Comparison of ENCODE assay signal across 18 cellular contexts in the genomic region with DNA sequence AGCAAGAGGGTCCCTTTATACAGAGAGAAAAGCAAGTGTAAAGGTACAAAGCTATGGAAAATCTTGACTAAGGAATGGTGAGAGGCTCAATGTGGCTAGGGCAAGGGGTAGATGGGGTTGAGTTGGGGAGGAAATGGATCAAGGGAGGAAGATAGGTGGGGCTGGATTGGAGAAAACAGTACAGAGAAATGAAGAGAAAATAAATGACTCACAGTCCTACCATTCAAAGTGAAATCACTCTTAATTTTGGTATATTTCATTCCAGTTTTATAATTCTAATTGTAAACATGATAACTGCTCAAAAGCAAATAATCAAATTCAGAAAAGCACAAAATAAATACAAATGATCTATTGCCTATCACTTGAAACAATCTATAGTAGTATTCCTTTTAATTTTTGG. TPM values are rescaled to one million over a fixed set of nuclear protein-coding genes. Genes with fewer than 3 reads are reported as not detected.
DNase-seq lines count a peak whose midpoint lies in the region; TF ChIP-seq lines count a peak whose summit lies in the region.
"Had no signal": no experiment of that assay in that cellular context is flagged by ENCODE, and none has a peak within 500 bp of the region (broad histone marks: within the 10 kb centered on the region; RNA-seq: fewer than 3 reads in every experiment).

No MANE protein-coding gene starts in this region.

- CTCF ChIA-PET in activated naive CD4-positive, alpha-beta T cell treated with anti-CD3 and anti-CD28 coated beads for 36 hours (lab: Charles Lee), result interaction anchor here (0.6 to 1.2 kb wide), 3 partner anchors 55 to 206 kb away, joined by 3 to 5 read pairs (median 4); no protein-coding TSS in a partner anchor
- CTCF ChIA-PET in activated CD4-positive, alpha-beta memory T cell treated with anti-CD3 and anti-CD28 coated beads for 36 hours (lab: Charles Lee), result interaction anchor here (0.6 to 0.8 kb wide), 3 partner anchors 12 to 113 kb away, joined by 3 read pairs; no protein-coding TSS in a partner anchor

- DNase-seq in activated naive CD4-positive, alpha-beta T cell treated with anti-CD3 and anti-CD28 coated beads for 36 hours, result no peak
- no peak for DNase-seq in activated naive CD4-positive, alpha-beta T cell treated with anti-CD3 and anti-CD28 coated beads, Interleukin-2, amount 50 U/mL, for 16 hours
- no peak for DNase-seq in activated CD4-positive, alpha-beta memory T cell treated with anti-CD3 and anti-CD28 coated beads for 36 hours
- DNase-seq in osteocyte (ENCODE audit: extremely low spot score, unreplicated experiment) (no peak), NCI-H2029 treated with DMSO at 0.1 percent for 48 hours (lab: John Stamatoyannopoulos, UW) (no peak), erythroblast (lab: John Stamatoyannopoulos, UW) (no peak)
- DNase-seq: ACHN, EL, H9, IMR-90, Kasumi-1, MM.1S, NCI-H1092 treated with DMSO at 0.1 percent for 48 hours, NCI-H1694, NCI-H226, NCI-H524 treated with DMSO at 0.1 percent for 48 hours had no signal

- no peaks in the 10 kb centered on the region for H3K27me3 Mint-ChIP-seq in activated naive CD4-positive, alpha-beta T cell treated with anti-CD3 and anti-CD28 coated beads for 36 hours (ENCODE audit: low read depth)
- no peaks in the 10 kb centered on the region for H3K27me3 Mint-ChIP-seq in activated CD4-positive, alpha-beta memory T cell treated with anti-CD3 and anti-CD28 coated beads for 36 hours
- no peaks in the 10 kb centered on the region for H3K27me3 Mint-ChIP-seq in activated naive CD8-positive, alpha-beta T cell
- no peaks in the 10 kb centered on the region for H3K27me3 Mint-ChIP-seq in osteocyte (ENCODE audit: unreplicated experiment)

- no peak for TF ChIP-seq POLR2A in erythroblast (IDR thresholded peaks at IDR 0.05; ENCODE audit: low read length)

- peak overlapping the region; percentile 29 for H3K27ac Mint-ChIP-seq in activated naive CD4-positive, alpha-beta T cell treated with anti-CD3 and anti-CD28 coated beads for 36 hours
- peak overlapping the region; percentile 78 for H3K27ac Mint-ChIP-seq in activated CD4-positive, alpha-beta memory T cell treated with anti-CD3 and anti-CD28 coated beads for 36 hours
- peak overlapping the region; percentile 36 for H3K27ac Mint-ChIP-seq in activated naive CD8-positive, alpha-beta T cell
- H3K27ac Mint-ChIP-seq in osteocyte (ENCODE audit: unreplicated experiment), result peak overlapping the region; percentile 28

- peaks cover 7% of the 10 kb centered on the region for H3K4me1 Mint-ChIP-seq in activated naive CD4-positive, alpha-beta T cell treated with anti-CD3 and anti-CD28 coated beads for 36 hours (ENCODE audit: low read depth)
- peaks cover 6% of the 10 kb centered on the region for H3K4me1 Mint-ChIP-seq in activated CD4-positive, alpha-beta memory T cell treated with anti-CD3 and anti-CD28 coated beads for 36 hours (ENCODE audit: low read depth)
- H3K4me1 Mint-ChIP-seq in activated naive CD8-positive, alpha-beta T cell (ENCODE audit: low read depth), result no peaks in the 10 kb centered on the region
- no peaks in the 10 kb centered on the region for H3K4me1 Mint-ChIP-seq in osteocyte (ENCODE audit: unreplicated experiment)
- H3K4me1 Mint-ChIP-seq: H9 had no signal

- H3K9me3 Mint-ChIP-seq in activated naive CD4-positive, alpha-beta T cell treated with anti-CD3 and anti-CD28 coated beads for 36 hours, result no peaks in the 10 kb centered on the region
- no peaks in the 10 kb centered on the region for H3K9me3 Mint-ChIP-seq in activated CD4-positive, alpha-beta memory T cell treated with anti-CD3 and anti-CD28 coated beads for 36 hours
- no peaks in the 10 kb centered on the region for H3K9me3 Mint-ChIP-seq in activated naive CD8-positive, alpha-beta T cell (ENCODE audit: low read depth)
- no peaks in the 10 kb centered on the region for H3K9me3 Mint-ChIP-seq in osteocyte (ENCODE audit: unreplicated experiment)
- H3K9me3 Mint-ChIP-seq: H9 had no signal

- no peak overlapping the region for H3K4me3 Mint-ChIP-seq in activated naive CD4-positive, alpha-beta T cell treated with anti-CD3 and anti-CD28 coated beads for 36 hours
- H3K4me3 Mint-ChIP-seq in activated CD4-positive, alpha-beta memory T cell treated with anti-CD3 and anti-CD28 coated beads for 36 hours, result no peak overlapping the region
- H3K4me3 Mint-ChIP-seq in activated naive CD8-positive, alpha-beta T cell, result no peak overlapping the region
- H3K4me3 Mint-ChIP-seq in osteocyte (ENCODE audit: unreplicated experiment), result no peak overlapping the region
- H3K4me3 Mint-ChIP-seq: H9 had no signal

- POLR2A ChIA-PET in activated CD4-positive, alpha-beta memory T cell treated with anti-CD3 and anti-CD28 coated beads for 36 hours (lab: Charles Lee), result interaction anchor here (0.6 kb wide), 1 partner anchor 38 kb away, joined by 3 read pairs; no protein-coding TSS in a partner anchor

- TF ChIP-seq CTCF in osteocyte (IDR thresholded peaks at IDR 0.05), result no peak

- peaks cover 30% of the 10 kb centered on the region for H3K36me3 Mint-ChIP-seq in activated naive CD4-positive, alpha-beta T cell treated with anti-CD3 and anti-CD28 coated beads for 36 hours (ENCODE audit: low read depth)
- H3K36me3 Mint-ChIP-seq in activated CD4-positive, alpha-beta memory T cell treated with anti-CD3 and anti-CD28 coated beads for 36 hours, result peaks cover 57% of the 10 kb centered on the region
- H3K36me3 Mint-ChIP-seq in activated naive CD8-positive, alpha-beta T cell, result peaks cover 5% of the 10 kb centered on the region
- H3K36me3 Mint-ChIP-seq in osteocyte (ENCODE audit: unreplicated experiment), result peaks cover 42% of the 10 kb centered on the region

- intact Hi-C loops in activated naive CD4-positive, alpha-beta T cell treated with anti-CD3 and anti-CD28 coated beads for 36 hours (cut with micrococcal nuclease), result no loop called here
- intact Hi-C loops in activated CD4-positive, alpha-beta memory T cell treated with anti-CD3 and anti-CD28 coated beads for 36 hours (cut with micrococcal nuclease), result no loop called here

RNA-seq across cellular contexts. Expression of gene UBE4A, which starts 16.6 kb away (rescaled TPM):
- 10 to 100 TPM; 35.3 to 35.7 TPM for total RNA-seq in activated naive CD4-positive, alpha-beta T cell treated with anti-CD3 and anti-CD28 coated beads for 36 hours
- 10 to 100 TPM; 39.1 to 40.4 TPM for total RNA-seq in activated CD4-positive, alpha-beta memory T cell treated with anti-CD3 and anti-CD28 coated beads for 36 hours
- 47.3 and 49.0 TPM in 2 replicates for total RNA-seq in osteocyte

RNA-seq across cellular contexts. Expression of gene ATP5MG, which starts 25.4 kb away (rescaled TPM):
- 100 to 1,000 TPM; 279 to 284 TPM for total RNA-seq in activated naive CD4-positive, alpha-beta T cell treated with anti-CD3 and anti-CD28 coated beads for 36 hours
- 100 to 1,000 TPM; 298 to 306 TPM for total RNA-seq in activated CD4-positive, alpha-beta memory T cell treated with anti-CD3 and anti-CD28 coated beads for 36 hours
- total RNA-seq in osteocyte, result 142 and 171 TPM in 2 replicates

RNA-seq across cellular contexts. Expression of gene CD3G, which starts 31.8 kb away (rescaled TPM):
- 100 to 1,000 TPM; 103 to 106 TPM for total RNA-seq in activated naive CD4-positive, alpha-beta T cell treated with anti-CD3 and anti-CD28 coated beads for 36 hours
- 100 to 1,000 TPM; 137 to 138 TPM for total RNA-seq in activated CD4-positive, alpha-beta memory T cell treated with anti-CD3 and anti-CD28 coated beads for 36 hours
- total RNA-seq in osteocyte, result not detected in 2 replicates
- total RNA-seq: H9, HT-29, IMR-90 had no signal

RNA-seq across cellular contexts. Expression of gene CD3D, which starts 33.5 kb away (rescaled TPM):
- 100 to 1,000 TPM; 259 to 285 TPM for total RNA-seq in activated naive CD4-positive, alpha-beta T cell treated with anti-CD3 and anti-CD28 coated beads for 36 hours
- total RNA-seq in activated CD4-positive, alpha-beta memory T cell treated with anti-CD3 and anti-CD28 coated beads for 36 hours, result 100 to 1,000 TPM; 321 to 346 TPM
- total RNA-seq in osteocyte, result not detected in 2 replicates
- total RNA-seq: H9, HT-29, IMR-90 had no signal

Comparison
In these comparisons a context has a peak if more than half of its experiments do, and no peak if none do; other contexts are left out.
1. H3K27ac Mint-ChIP-seq: peak in every context shown above with its lines; median percentile 78 in activated CD4-positive, alpha-beta memory T cell treated with anti-CD3 and anti-CD28 coated beads for 36 hours; 36 in activated naive CD8-positive, alpha-beta T cell; 29 in activated naive CD4-positive, alpha-beta T cell treated with anti-CD3 and anti-CD28 coated beads for 36 hours; 28 in osteocyte.
2. RNA of gene CD3G, which starts 31.8 kb away (total RNA-seq): 137 to 138 TPM in activated CD4-positive, alpha-beta memory T cell treated with anti-CD3 and anti-CD28 coated beads for 36 hours and 103 to 106 TPM in activated naive CD4-positive, alpha-beta T cell treated with anti-CD3 and anti-CD28 coated beads for 36 hours; not detected in osteocyte; every median in the first group is over 100 times any median in the second.